Comparison of ENCODE assay signal across 8 cellular contexts in the genomic region with DNA sequence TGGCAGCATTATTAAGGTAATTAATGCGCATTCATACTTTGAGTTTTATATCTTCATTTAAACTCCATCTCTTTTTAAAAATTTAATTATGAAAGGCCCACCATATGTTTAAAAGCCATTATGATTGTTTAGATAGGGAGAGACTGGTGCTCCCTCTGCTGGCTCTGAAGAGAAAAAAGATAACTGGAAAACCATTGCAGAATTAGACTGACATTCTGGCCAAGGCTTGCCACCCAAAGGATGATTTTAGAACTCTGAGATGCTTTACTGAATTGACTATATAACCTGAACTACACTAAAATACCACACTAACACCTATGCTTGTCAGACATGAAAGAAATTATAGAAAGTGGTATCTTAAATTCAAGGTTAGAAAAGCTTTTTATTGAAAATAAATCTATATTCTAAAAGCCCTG.
A peak's percentile ranks its signal among the peaks of the same experiment; 100 is the strongest.
DNase-seq lines count a peak whose midpoint lies in the region; ATAC-seq, FAIRE-seq and TF ChIP-seq lines count a peak whose summit lies in the region.

No MANE protein-coding gene starts in this region.

- no peaks in the 10 kb centered on the region for H3K9me1 ChIP-seq in keratinocyte (ENCODE audit: control insufficient read depth, extremely low read depth, insufficient read depth, low read length)

- H3K4me1 Mint-ChIP-seq in Calu3 (ENCODE audit: low read depth, unreplicated experiment): no peaks in the 10 kb centered on the region

- no peak overlapping the region for H3K9ac ChIP-seq in keratinocyte (ENCODE audit: control insufficient read depth, extremely low read depth, insufficient read depth, low read length)

- CTCF ChIA-PET in Calu3 (lab: Charles Lee): interaction anchor here (0.6 kb wide), 1 partner anchor 413 kb away, joined by 3 read pairs; no protein-coding TSS in a partner anchor

- no peaks in the 10 kb centered on the region for H3K79me2 ChIP-seq in keratinocyte (ENCODE audit: control insufficient read depth, insufficient read depth, low read length)

- H3K4me1 ChIP-seq in keratinocyte (ENCODE audit: control insufficient read depth, extremely low read depth, insufficient read depth, low read length): no peaks in the 10 kb centered on the region

- peak; percentile 61 for FAIRE-seq in keratinocyte (lab: Jason Lieb, UNC)

- H3K4me2 ChIP-seq in keratinocyte (ENCODE audit: control insufficient read depth, extremely low read depth, insufficient read depth, low read depth, low read length): no peak overlapping the region

- H3K9me3 ChIP-seq in keratinocyte (ENCODE audit: control insufficient read depth, low read depth, low read length): no peaks in the 10 kb centered on the region

- no peaks in the 10 kb centered on the region for H3K36me3 ChIP-seq in keratinocyte (ENCODE audit: control insufficient read depth in 2 of 2, extremely low read depth in 1 of 2, insufficient read depth in 2 of 2, low read length in 2 of 2)

- peak; percentile 60 for ATAC-seq in GM21390 (IDR thresholded peaks at IDR 0.05; ENCODE audit: unreplicated experiment)

- H3K27me3 ChIP-seq in keratinocyte (ENCODE audit: control insufficient read depth, extremely low read depth, insufficient read depth, low read length): no peaks in the 10 kb centered on the region

- H3K9me3 Mint-ChIP-seq in Calu3 (ENCODE audit: low read depth, unreplicated experiment): peaks cover 3% of the 10 kb centered on the region

- no peak overlapping the region for H3K4me3 Mint-ChIP-seq in Calu3 (ENCODE audit: low read depth, unreplicated experiment)

- H3K36me3 Mint-ChIP-seq in Calu3 (ENCODE audit: insufficient read depth, unreplicated experiment): no peaks in the 10 kb centered on the region

- no peak overlapping the region for H3K27ac ChIP-seq in keratinocyte (ENCODE audit: control insufficient read depth, insufficient read depth, low read length)

- dilution Hi-C loops in keratinocyte (cut with MboI; ENCODE audit: extremely low pct_ligation_motif_present, low sequenced_read_pairs): no loop called here

- intact Hi-C loops in Calu3 (cut with micrococcal nuclease; ENCODE audit: unreplicated experiment): loop anchor here (1.0 to 10.0 kb wide), 8 partner anchors 97 to 463 kb away; no protein-coding TSS in a partner anchor

- no peak overlapping the region for H2AFZ ChIP-seq in keratinocyte (ENCODE audit: control insufficient read depth, low read length)

- no TSS peak for BruUV-seq in Calu3 (replicated peaks; lab: Mats Ljungman, UMichigan)

- no peak overlapping the region for H3K4me3 ChIP-seq in keratinocyte (ENCODE audit: control insufficient read depth in 2 of 3, extremely low read depth in 1 of 3, insufficient read depth in 2 of 3, low read depth in 1 of 3, low read length in 3 of 3)

- H4K20me1 ChIP-seq in keratinocyte (ENCODE audit: control insufficient read depth, extremely low read depth, insufficient read depth, low read length): no peaks in the 10 kb centered on the region

- no peak overlapping the region for H3K27ac Mint-ChIP-seq in Calu3 (ENCODE audit: unreplicated experiment)

- peak; percentile 43 for TF ChIP-seq CTCF in Calu3 (IDR thresholded peaks at IDR 0.05; ENCODE audit: unreplicated experiment)
- TF ChIP-seq CTCF in keratinocyte (optimal IDR thresholded peaks at IDR 0.05 in 1 of 3, IDR thresholded peaks at IDR 0.05 in 1 of 3, conservative IDR thresholded peaks at IDR 0.05 in 1 of 3; ENCODE audit: extremely low read depth in 1 of 3, insufficient read depth in 2 of 3, low read length in 3 of 3): peak; percentile 29 to 60 (median 51)

- DNase-seq in Calu3 (peak; percentile 28), NCI-H1694 treated with DMSO at 0.1 percent for 48 hours (lab: John Stamatoyannopoulos, UW) (peak; percentile 65), amniotic stem cell (lab: John Stamatoyannopoulos, UW) (peak; percentile 30), keratinocyte (ENCODE audit: low read depth, low spot score) (no peak), activated T-cell treated with anti-CD3 and anti-CD28 coated beads for 4 hours (no peak), islet precursor cell (no peak)
- no peak for DNase-seq in stimulated activated CD4-positive, alpha-beta T cell treated with anti-CD3 and anti-CD28 coated beads, Interleukin-15, amount 100 ng/mL, for 24 hours

- H3K27me3 Mint-ChIP-seq in Calu3 (ENCODE audit: unreplicated experiment): no peaks in the 10 kb centered on the region

Comparison
In these comparisons a context has a peak if more than half of its experiments do, and no peak if none do; other contexts are left out.
1. DNase-seq: peak in Calu3 (single experiment), NCI-H1694 treated with DMSO at 0.1 percent for 48 hours (single experiment) and amniotic stem cell (single experiment); none in keratinocyte (single experiment), activated T-cell treated with anti-CD3 and anti-CD28 coated beads for 4 hours (single experiment), islet precursor cell (single experiment) and stimulated activated CD4-positive, alpha-beta T cell treated with anti-CD3 and anti-CD28 coated beads, Interleukin-15, amount 100 ng/mL, for 24 hours (single experiment).